ENCODE assay signal across 1 cellular context in the genomic region with DNA sequence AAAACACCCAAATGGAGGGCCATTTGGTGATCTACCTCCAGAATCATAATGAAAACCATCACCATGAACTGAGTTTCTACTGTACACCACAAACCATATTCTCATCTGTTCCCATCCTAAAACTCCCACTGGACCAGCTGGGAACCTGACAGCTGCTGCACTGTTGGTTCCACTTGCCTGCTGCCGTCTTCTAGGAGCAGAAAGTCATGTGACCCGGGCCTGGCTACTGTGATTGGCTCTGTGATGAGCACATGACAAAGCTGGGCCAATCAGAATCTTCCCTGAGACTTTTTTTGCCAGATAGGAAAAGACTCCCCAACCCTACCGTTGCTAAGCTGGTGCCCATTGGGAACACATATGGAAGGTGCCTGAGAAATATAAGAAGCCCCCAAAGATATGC.
A peak's percentile ranks its signal among the peaks of the same experiment; 100 is the strongest.
TF ChIP-seq lines count a peak whose summit lies in the region.

No MANE protein-coding gene starts in this region.

TF ChIP-seq in K562, 482 proteins besides CTCF, POLR2A, EP300 and RAD21:
- TF ChIP-seq, protein P1, sequence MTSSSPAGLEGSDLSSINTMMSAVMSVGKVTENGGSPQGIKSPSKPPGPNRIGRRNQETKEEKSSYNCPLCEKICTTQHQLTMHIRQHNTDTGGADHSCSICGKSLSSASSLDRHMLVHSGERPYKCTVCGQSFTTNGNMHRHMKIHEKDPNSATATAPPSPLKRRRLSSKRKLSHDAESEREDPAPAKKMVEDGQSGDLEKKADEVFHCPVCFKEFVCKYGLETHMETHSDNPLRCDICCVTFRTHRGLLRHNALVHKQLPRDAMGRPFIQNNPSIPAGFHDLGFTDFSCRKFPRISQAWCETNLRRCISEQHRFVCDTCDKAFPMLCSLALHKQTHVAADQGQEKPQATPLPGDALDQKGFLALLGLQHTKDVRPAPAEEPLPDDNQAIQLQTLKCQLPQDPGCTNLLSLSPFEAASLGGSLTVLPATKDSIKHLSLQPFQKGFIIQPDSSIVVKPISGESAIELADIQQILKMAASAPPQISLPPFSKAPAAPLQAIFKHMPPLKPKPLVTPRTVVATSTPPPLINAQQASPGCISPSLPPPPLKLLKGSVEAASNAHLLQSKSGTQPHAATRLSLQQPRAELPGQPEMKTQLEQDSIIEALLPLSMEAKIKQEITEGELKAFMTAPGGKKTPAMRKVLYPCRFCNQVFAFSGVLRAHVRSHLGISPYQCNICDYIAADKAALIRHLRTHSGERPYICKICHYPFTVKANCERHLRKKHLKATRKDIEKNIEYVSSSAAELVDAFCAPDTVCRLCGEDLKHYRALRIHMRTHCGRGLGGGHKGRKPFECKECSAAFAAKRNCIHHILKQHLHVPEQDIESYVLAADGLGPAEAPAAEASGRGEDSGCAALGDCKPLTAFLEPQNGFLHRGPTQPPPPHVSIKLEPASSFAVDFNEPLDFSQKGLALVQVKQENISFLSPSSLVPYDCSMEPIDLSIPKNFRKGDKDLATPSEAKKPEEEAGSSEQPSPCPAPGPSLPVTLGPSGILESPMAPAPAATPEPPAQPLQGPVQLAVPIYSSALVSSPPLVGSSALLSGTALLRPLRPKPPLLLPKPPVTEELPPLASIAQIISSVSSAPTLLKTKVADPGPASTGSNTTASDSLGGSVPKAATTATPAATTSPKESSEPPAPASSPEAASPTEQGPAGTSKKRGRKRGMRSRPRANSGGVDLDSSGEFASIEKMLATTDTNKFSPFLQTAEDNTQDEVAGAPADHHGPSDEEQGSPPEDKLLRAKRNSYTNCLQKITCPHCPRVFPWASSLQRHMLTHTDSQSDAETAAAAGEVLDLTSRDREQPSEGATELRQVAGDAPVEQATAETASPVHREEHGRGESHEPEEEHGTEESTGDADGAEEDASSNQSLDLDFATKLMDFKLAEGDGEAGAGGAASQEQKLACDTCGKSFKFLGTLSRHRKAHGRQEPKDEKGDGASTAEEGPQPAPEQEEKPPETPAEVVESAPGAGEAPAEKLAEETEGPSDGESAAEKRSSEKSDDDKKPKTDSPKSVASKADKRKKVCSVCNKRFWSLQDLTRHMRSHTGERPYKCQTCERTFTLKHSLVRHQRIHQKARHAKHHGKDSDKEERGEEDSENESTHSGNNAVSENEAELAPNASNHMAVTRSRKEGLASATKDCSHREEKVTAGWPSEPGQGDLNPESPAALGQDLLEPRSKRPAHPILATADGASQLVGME (CRISPR knock-in tag; IDR thresholded peaks at IDR 0.05), result no peak
- peak; percentile 75 for TF ChIP-seq USF1 (CRISPR knock-in tag; IDR thresholded peaks at IDR 0.05)
- TF ChIP-seq, protein P2, sequence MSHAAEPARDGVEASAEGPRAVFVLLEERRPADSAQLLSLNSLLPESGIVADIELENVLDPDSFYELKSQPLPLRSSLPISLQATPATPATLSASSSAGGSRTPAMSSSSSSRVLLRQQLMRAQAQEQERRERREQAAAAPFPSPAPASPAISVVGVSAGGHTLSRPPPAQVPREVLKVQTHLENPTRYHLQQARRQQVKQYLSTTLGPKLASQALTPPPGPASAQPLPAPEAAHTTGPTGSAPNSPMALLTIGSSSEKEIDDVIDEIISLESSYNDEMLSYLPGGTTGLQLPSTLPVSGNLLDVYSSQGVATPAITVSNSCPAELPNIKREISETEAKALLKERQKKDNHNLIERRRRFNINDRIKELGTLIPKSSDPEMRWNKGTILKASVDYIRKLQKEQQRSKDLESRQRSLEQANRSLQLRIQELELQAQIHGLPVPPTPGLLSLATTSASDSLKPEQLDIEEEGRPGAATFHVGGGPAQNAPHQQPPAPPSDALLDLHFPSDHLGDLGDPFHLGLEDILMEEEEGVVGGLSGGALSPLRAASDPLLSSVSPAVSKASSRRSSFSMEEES (CRISPR knock-in tag; IDR thresholded peaks at IDR 0.05), result peak; percentile 53
- TF ChIP-seq, protein P3, sequence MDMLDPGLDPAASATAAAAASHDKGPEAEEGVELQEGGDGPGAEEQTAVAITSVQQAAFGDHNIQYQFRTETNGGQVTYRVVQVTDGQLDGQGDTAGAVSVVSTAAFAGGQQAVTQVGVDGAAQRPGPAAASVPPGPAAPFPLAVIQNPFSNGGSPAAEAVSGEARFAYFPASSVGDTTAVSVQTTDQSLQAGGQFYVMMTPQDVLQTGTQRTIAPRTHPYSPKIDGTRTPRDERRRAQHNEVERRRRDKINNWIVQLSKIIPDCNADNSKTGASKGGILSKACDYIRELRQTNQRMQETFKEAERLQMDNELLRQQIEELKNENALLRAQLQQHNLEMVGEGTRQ (CRISPR knock-in tag; IDR thresholded peaks at IDR 0.05), result peak; percentile 63
- peak; percentile 66 for TF ChIP-seq NFYB (IDR thresholded peaks at IDR 0.05; ENCODE audit: extremely low read depth, insufficient read length)
- TF ChIP-seq TAF15 (IDR thresholded peaks at IDR 0.05; ENCODE audit: low read depth, low read length), result no peak
- TF ChIP-seq RAD51 (IDR thresholded peaks at IDR 0.05; ENCODE audit: borderline replicate concordance, low read depth), result peak; percentile 73; the same call in 1 of the 2 replicates
- peak; percentile 22 for TF ChIP-seq CBFA2T2 (conservative IDR thresholded peaks at IDR 0.05)
TF ChIP-seq in K562: peak in this region for 6.
